In genomic region chr13:84702174-84702573, GRCh38 we compare ENCODE assay signal across 34 cellular contexts.
"Had no signal": no experiment of that assay in that cellular context is flagged by ENCODE, and none has a peak within 500 bp of the region (broad histone marks: within the 10 kb centered on the region; RNA-seq: fewer than 3 reads in every experiment).

No MANE protein-coding gene starts in this region.

- ATAC-seq: activated naive CD4-positive, alpha-beta T cell treated with anti-CD3 and anti-CD28 coated beads, Interleukin-2, amount 50 U/mL, for 72 hours; activated naive CD8-positive, alpha-beta T cell treated with anti-CD3 and anti-CD28 coated beads, Interleukin-2, amount 50 U/mL, for 24 hours; activated T-cell treated with anti-CD3 and anti-CD28 coated beads, Interleukin-2, amount 50 U/mL, for 4 hours; activated T-cell treated with anti-CD3 and anti-CD28 coated beads, Interleukin-2, amount 50 U/mL, for 72 hours; activated T-helper 17 cell treated with anti-CD3 and anti-CD28 coated beads, Interleukin-2, amount 50 U/mL, for 72 hours; body of pancreas had no signal

- H3K27me3 Mint-ChIP-seq: activated naive CD4-positive, alpha-beta T cell treated with anti-CD3 and anti-CD28 coated beads, Interleukin-2, amount 10 ng/mL, durations not matched to agents 7 days and 5 days; activated naive CD4-positive, alpha-beta T cell treated with anti-CD3 and anti-CD28 coated beads, Interleukin-2, amount 50 U/mL, for 24 hours; activated naive CD8-positive, alpha-beta T cell; activated naive CD8-positive, alpha-beta T cell treated with anti-CD3 and anti-CD28 coated beads for 36 hours; activated naive CD8-positive, alpha-beta T cell treated with anti-CD3 and anti-CD28 coated beads, Interleukin-2, amount 10 ng/mL, durations not matched to agents 7 days and 5 days; activated naive CD8-positive, alpha-beta T cell treated with anti-CD3 and anti-CD28 coated beads, Interleukin-2, amount 50 U/mL, for 24 hours; activated T-cell treated with anti-CD3 and anti-CD28 coated beads, Interleukin-2, amount 50 U/mL, for 24 hours; activated T-helper 17 cell treated with anti-CD3 and anti-CD28 coated beads, Interleukin-2, amount 50 U/mL, for 72 hours; central memory CD8-positive, alpha-beta T cell had no signal

- H3K27ac Mint-ChIP-seq: activated naive CD4-positive, alpha-beta T cell treated with anti-CD3 and anti-CD28 coated beads for 36 hours; activated naive CD4-positive, alpha-beta T cell treated with anti-CD3 and anti-CD28 coated beads, Interleukin-2, amount 10 ng/mL, durations not matched to agents 7 days and 5 days; activated naive CD4-positive, alpha-beta T cell treated with anti-CD3 and anti-CD28 coated beads, Interleukin-2, amount 50 U/mL, for 24 hours; activated naive CD4-positive, alpha-beta T cell treated with anti-CD3 and anti-CD28 coated beads, Interleukin-2, amount 50 U/mL, for 72 hours; activated naive CD8-positive, alpha-beta T cell; activated naive CD8-positive, alpha-beta T cell treated with anti-CD3 and anti-CD28 coated beads for 36 hours; activated naive CD8-positive, alpha-beta T cell treated with anti-CD3 and anti-CD28 coated beads, Interleukin-2, amount 10 ng/mL, durations not matched to agents 7 days and 5 days; activated naive CD8-positive, alpha-beta T cell treated with anti-CD3 and anti-CD28 coated beads, Interleukin-2, amount 50 U/mL, for 24 hours; activated T-cell treated with anti-CD3 and anti-CD28 coated beads, Interleukin-2, amount 50 U/mL, for 24 hours; activated T-cell treated with anti-CD3 and anti-CD28 coated beads, Interleukin-2, amount 50 U/mL, for 72 hours; activated T-helper 1 cell treated with anti-CD3 and anti-CD28 coated beads, Interleukin-12 subunit alpha, Interleukin-12 subunit beta, Interleukin-2, Interleukin-4 antibody, amounts not matched to agents 30 ng/mL and 10 ng/mL and 1 ng/mL, durations not matched to agents 14 hours and 24 hours and 36 hours; activated T-helper 17 cell treated with anti-CD3 and anti-CD28 coated beads, Interleukin-2, amount 50 U/mL, for 72 hours; activated T-helper 2 cell treated with anti-CD3 and anti-CD28 coated beads, Interferon-gamma antibody, Interleukin-2, Interleukin-4, amounts not matched to agents 10 μg/mL and 5 μg/mL and 100 μg/mL, durations not matched to agents 14 hours and 24 hours and 36 hours; brain had no signal

- H3K4me1 Mint-ChIP-seq: activated naive CD4-positive, alpha-beta T cell treated with anti-CD3 and anti-CD28 coated beads, Interleukin-2, amount 10 ng/mL, durations not matched to agents 7 days and 5 days; activated naive CD4-positive, alpha-beta T cell treated with anti-CD3 and anti-CD28 coated beads, Interleukin-2, amount 50 U/mL, for 24 hours; activated naive CD8-positive, alpha-beta T cell treated with anti-CD3 and anti-CD28 coated beads for 36 hours; activated naive CD8-positive, alpha-beta T cell treated with anti-CD3 and anti-CD28 coated beads, Interleukin-2, amount 10 ng/mL, durations not matched to agents 7 days and 5 days; activated naive CD8-positive, alpha-beta T cell treated with anti-CD3 and anti-CD28 coated beads, Interleukin-2, amount 50 U/mL, for 24 hours; activated T-helper 17 cell treated with anti-CD3 and anti-CD28 coated beads, Interleukin-2, amount 50 U/mL, for 72 hours; brain; central memory CD8-positive, alpha-beta T cell had no signal

- H3K36me3 Mint-ChIP-seq: activated naive CD4-positive, alpha-beta T cell treated with anti-CD3 and anti-CD28 coated beads, Interleukin-2, amount 10 ng/mL, durations not matched to agents 7 days and 5 days; activated naive CD4-positive, alpha-beta T cell treated with anti-CD3 and anti-CD28 coated beads, Interleukin-2, amount 50 U/mL, for 24 hours; activated naive CD8-positive, alpha-beta T cell; activated naive CD8-positive, alpha-beta T cell treated with anti-CD3 and anti-CD28 coated beads for 36 hours; activated naive CD8-positive, alpha-beta T cell treated with anti-CD3 and anti-CD28 coated beads, Interleukin-2, amount 10 ng/mL, durations not matched to agents 7 days and 5 days; brain had no signal

- DNase-seq: activated effector memory CD4-positive, alpha-beta T cell treated with anti-CD3 and anti-CD28 coated beads, Interleukin-2, amount 50 U/mL, for 16 hours; activated effector memory CD4-positive, alpha-beta T cell treated with Interleukin-2 at 50 U/mL for 16 hours; activated gamma-delta T cell; activated gamma-delta T cell treated with Interleukin-2 at 50 U/mL for 16 hours; activated naive CD4-positive, alpha-beta T cell; activated naive CD4-positive, alpha-beta T cell treated with anti-CD3 and anti-CD28 coated beads for 36 hours; activated naive CD4-positive, alpha-beta T cell treated with anti-CD3 and anti-CD28 coated beads, Interleukin-2, amount 10 ng/mL, durations not matched to agents 7 days and 5 days; activated naive CD4-positive, alpha-beta T cell treated with anti-CD3 and anti-CD28 coated beads, Interleukin-2, amount 50 U/mL, for 16 hours; activated naive CD4-positive, alpha-beta T cell treated with Interleukin-2 at 50 U/mL for 16 hours; activated naive CD8-positive, alpha-beta T cell treated with anti-CD3 and anti-CD28 coated beads for 36 hours; activated naive CD8-positive, alpha-beta T cell treated with anti-CD3 and anti-CD28 coated beads, Interleukin-2, amount 10 ng/mL, durations not matched to agents 7 days and 5 days; activated naive CD8-positive, alpha-beta T cell treated with anti-CD3 and anti-CD28 coated beads, Interleukin-2, amount 50 U/mL, for 24 hours; activated T-cell treated with anti-CD3 and anti-CD28 coated beads, Interleukin-2, amount 50 U/mL, for 24 hours; activated T-cell treated with anti-CD3 and anti-CD28 coated beads, Interleukin-2, amount 50 U/mL, for 4 hours; activated T-cell treated with anti-CD3 and anti-CD28 coated beads, Interleukin-2, amount 50 U/mL, for 48 hours; activated T-cell treated with anti-CD3 and anti-CD28 coated beads, Interleukin-2, amount 50 U/mL, for 72 hours; adrenal gland; amniotic stem cell; amygdala; anterior cingulate cortex; aorta; body of pancreas; brain microvascular endothelial cell; caudate nucleus; central memory CD4-positive, alpha-beta T cell; cerebellar nuclear complex had no signal

- H3K4me3 Mint-ChIP-seq: activated naive CD4-positive, alpha-beta T cell treated with anti-CD3 and anti-CD28 coated beads for 36 hours; activated naive CD4-positive, alpha-beta T cell treated with anti-CD3 and anti-CD28 coated beads, Interleukin-2, amount 10 ng/mL, durations not matched to agents 7 days and 5 days; activated naive CD4-positive, alpha-beta T cell treated with anti-CD3 and anti-CD28 coated beads, Interleukin-2, amount 50 U/mL, for 24 hours; activated naive CD8-positive, alpha-beta T cell; activated naive CD8-positive, alpha-beta T cell treated with anti-CD3 and anti-CD28 coated beads for 36 hours; activated naive CD8-positive, alpha-beta T cell treated with anti-CD3 and anti-CD28 coated beads, Interleukin-2, amount 10 ng/mL, durations not matched to agents 7 days and 5 days; activated naive CD8-positive, alpha-beta T cell treated with anti-CD3 and anti-CD28 coated beads, Interleukin-2, amount 50 U/mL, for 24 hours; activated T-cell treated with anti-CD3 and anti-CD28 coated beads, Interleukin-2, amount 50 U/mL, for 24 hours; activated T-cell treated with anti-CD3 and anti-CD28 coated beads, Interleukin-2, amount 50 U/mL, for 4 hours; activated T-cell treated with anti-CD3 and anti-CD28 coated beads, Interleukin-2, amount 50 U/mL, for 72 hours; activated T-helper 1 cell treated with anti-CD3 and anti-CD28 coated beads, Interleukin-12 subunit alpha, Interleukin-12 subunit beta, Interleukin-2, Interleukin-4 antibody, amounts not matched to agents 30 ng/mL and 10 ng/mL and 1 ng/mL, durations not matched to agents 14 hours and 24 hours and 36 hours; activated T-helper 17 cell treated with anti-CD3 and anti-CD28 coated beads, Interleukin-2, amount 50 U/mL, for 72 hours; brain; central memory CD8-positive, alpha-beta T cell had no signal

- H3K9me3 Mint-ChIP-seq: activated naive CD4-positive, alpha-beta T cell treated with anti-CD3 and anti-CD28 coated beads, Interleukin-2, amount 50 U/mL, for 24 hours; activated naive CD8-positive, alpha-beta T cell treated with anti-CD3 and anti-CD28 coated beads, Interleukin-2, amount 10 ng/mL, durations not matched to agents 7 days and 5 days; activated T-cell treated with anti-CD3 and anti-CD28 coated beads, Interleukin-2, amount 50 U/mL, for 24 hours; activated T-helper 17 cell treated with anti-CD3 and anti-CD28 coated beads, Interleukin-2, amount 50 U/mL, for 72 hours; central memory CD8-positive, alpha-beta T cell had no signal
